ENCODE assay signal across 9 cellular contexts in the genomic region with DNA sequence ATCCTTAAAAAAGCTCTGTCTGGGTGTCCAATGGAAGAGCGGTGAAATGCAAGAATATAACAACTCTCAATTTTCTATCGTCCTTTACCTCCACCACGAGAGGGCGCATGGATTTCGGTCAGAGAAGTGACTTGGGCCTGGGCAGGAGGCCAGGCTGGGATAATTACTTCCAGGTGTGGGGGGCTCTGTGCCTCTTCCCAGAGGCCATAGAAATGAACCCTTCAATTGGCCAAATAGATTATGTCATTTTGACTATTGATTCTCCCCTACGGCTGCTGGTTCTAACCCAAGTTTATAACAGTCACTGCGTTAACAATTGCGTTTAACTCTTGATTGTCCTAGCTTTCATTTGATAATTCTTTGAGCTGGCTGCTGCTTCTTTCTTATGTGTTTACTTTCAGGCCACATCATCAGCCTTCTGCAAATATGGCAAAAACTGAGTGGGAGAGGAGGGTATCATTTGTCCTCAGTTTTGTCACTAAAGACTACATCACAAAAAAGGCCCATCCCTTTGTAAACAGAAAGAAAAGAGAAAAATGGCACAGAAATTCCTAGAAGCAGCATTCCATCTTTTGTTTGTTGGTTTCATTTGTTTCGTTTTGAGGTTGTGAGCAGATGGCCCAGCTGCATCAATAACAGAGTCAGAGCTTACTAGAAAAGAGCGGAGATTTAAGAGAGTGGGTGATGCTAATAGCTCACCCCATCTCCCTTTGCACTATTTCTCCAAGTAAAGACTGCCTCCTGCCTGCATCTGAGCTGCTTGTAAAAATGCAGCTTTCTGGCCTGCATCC. TPM values are rescaled to one million over a fixed set of nuclear protein-coding genes. Genes with fewer than 3 reads are reported as not detected.
DNase-seq lines count a peak whose midpoint lies in the region; ATAC-seq lines count a peak whose summit lies in the region.
"Had no signal": no experiment of that assay in that cellular context is flagged by ENCODE, and none has a peak within 500 bp of the region (broad histone marks: within the 10 kb centered on the region; RNA-seq: fewer than 3 reads in every experiment).

No MANE protein-coding gene starts in this region.

- no peaks in the 10 kb centered on the region for H3K36me3 Mint-ChIP-seq in activated CD4-positive, alpha-beta memory T cell treated with anti-CD3 and anti-CD28 coated beads, Interleukin-2, amount 10 ng/mL, durations not matched to agents 7 days and 5 days (ENCODE audit: low read depth)
- H3K36me3 Mint-ChIP-seq in memory B cell, result no peaks in the 10 kb centered on the region

- peak; percentile 65 for ATAC-seq in HG03460 (IDR thresholded peaks at IDR 0.05; ENCODE audit: unreplicated experiment)
- ATAC-seq in memory B cell (ENCODE audit: low read depth), result peak; percentile 80
- no peak for ATAC-seq in HG03045 (IDR thresholded peaks at IDR 0.05; ENCODE audit: unreplicated experiment)

- POLR2A ChIA-PET in activated CD4-positive, alpha-beta memory T cell treated with anti-CD3 and anti-CD28 coated beads, Interleukin-2, amount 10 ng/mL, durations not matched to agents 7 days and 5 days (lab: Charles Lee), result interaction anchor here (1.0 to 3.4 kb wide), 7 partner anchors 22 to 99 kb away, joined by 3 to 43 read pairs (median 4); a partner anchor contains a TSS

- H3K4me1 Mint-ChIP-seq in activated CD4-positive, alpha-beta memory T cell treated with anti-CD3 and anti-CD28 coated beads, Interleukin-2, amount 10 ng/mL, durations not matched to agents 7 days and 5 days, result no peaks in the 10 kb centered on the region
- peaks cover 2% of the 10 kb centered on the region for H3K4me1 Mint-ChIP-seq in memory B cell

- H3K27me3 Mint-ChIP-seq in activated CD4-positive, alpha-beta memory T cell treated with anti-CD3 and anti-CD28 coated beads, Interleukin-2, amount 10 ng/mL, durations not matched to agents 7 days and 5 days, result no peaks in the 10 kb centered on the region
- peaks cover 9% of the 10 kb centered on the region for H3K27me3 Mint-ChIP-seq in memory B cell

- peak; percentile 98 for DNase-seq in DMS 273 (lab: John Stamatoyannopoulos, UW; ENCODE audit: unreplicated experiment)
- DNase-seq in NCI-H82 (lab: John Stamatoyannopoulos, UW), result peak; percentile 75
- peak; percentile 73 for DNase-seq in activated CD4-positive, alpha-beta memory T cell treated with anti-CD3 and anti-CD28 coated beads, Interleukin-2, amount 10 ng/mL, durations not matched to agents 7 days and 5 days
- DNase-seq in effector CD4-positive, alpha-beta T cell, result peak; percentile 69
- peak; percentile 72 to 75 for DNase-seq in memory B cell (ENCODE audit: low spot score in 2 of 2)
- peak; percentile 56 for DNase-seq in stimulated activated CD8-positive, alpha-beta memory T cell treated with anti-CD3 and anti-CD28 coated beads, Interleukin-15, amount 100 ng/mL, for 1 hour (ENCODE audit: low read depth)

- no peak overlapping the region for H3K4me3 Mint-ChIP-seq in activated CD4-positive, alpha-beta memory T cell treated with anti-CD3 and anti-CD28 coated beads, Interleukin-2, amount 10 ng/mL, durations not matched to agents 7 days and 5 days
- no peak overlapping the region for H3K4me3 Mint-ChIP-seq in memory B cell
- H3K4me3 Mint-ChIP-seq: T-helper 1 cell treated with Interleukin-12 subunit alpha and Interleukin-12 subunit beta and Interleukin-4 antibody, amounts not matched to agents 30 μg/mL and 1 μg/mL, for 36 hours had no signal

- CTCF ChIA-PET in activated CD4-positive, alpha-beta memory T cell treated with anti-CD3 and anti-CD28 coated beads, Interleukin-2, amount 10 ng/mL, durations not matched to agents 7 days and 5 days (lab: Charles Lee), result interaction anchor here (0.6 to 9.7 kb wide), 39 partner anchors 9 to 383 kb away, joined by 3 to 318 read pairs (median 5); a partner anchor contains a TSS

- H3K9me3 Mint-ChIP-seq in activated CD4-positive, alpha-beta memory T cell treated with anti-CD3 and anti-CD28 coated beads, Interleukin-2, amount 10 ng/mL, durations not matched to agents 7 days and 5 days, result no peaks in the 10 kb centered on the region
- H3K9me3 Mint-ChIP-seq in memory B cell, result no peaks in the 10 kb centered on the region
- H3K9me3 Mint-ChIP-seq: T-helper 1 cell treated with Interleukin-12 subunit alpha and Interleukin-12 subunit beta and Interleukin-4 antibody, amounts not matched to agents 30 μg/mL and 1 μg/mL, for 36 hours had no signal

- H3K27ac Mint-ChIP-seq in activated CD4-positive, alpha-beta memory T cell treated with anti-CD3 and anti-CD28 coated beads, Interleukin-2, amount 10 ng/mL, durations not matched to agents 7 days and 5 days, result no peak overlapping the region
- H3K27ac Mint-ChIP-seq in memory B cell, result no peak overlapping the region
- H3K27ac Mint-ChIP-seq: T-helper 1 cell treated with Interleukin-12 subunit alpha and Interleukin-12 subunit beta and Interleukin-4 antibody, amounts not matched to agents 30 μg/mL and 1 μg/mL, for 36 hours had no signal

RNA-seq across cellular contexts. Expression of a gene that starts 45.4 kb away (rescaled TPM):
- total RNA-seq in activated CD4-positive, alpha-beta memory T cell treated with anti-CD3 and anti-CD28 coated beads, Interleukin-2, amount 10 ng/mL, durations not matched to agents 7 days and 5 days, result 10 to 100 TPM; 44.8 to 45.1 TPM
